In genomic region chr4:61443813-61444510, GRCh38 we compare ENCODE assay signal across 18 cellular contexts.
A peak's percentile ranks its signal among the peaks of the same experiment; 100 is the strongest.
DNase-seq lines count a peak whose midpoint lies in the region; ATAC-seq, FAIRE-seq and TF ChIP-seq lines count a peak whose summit lies in the region.
"Had no signal": no experiment of that assay in that cellular context is flagged by ENCODE, and none has a peak within 500 bp of the region (broad histone marks: within the 10 kb centered on the region; RNA-seq: fewer than 3 reads in every experiment).

No MANE protein-coding gene starts in this region.

- H3K4me3 ChIP-seq in HepG2 (replicated peaks in 1 of 3; ENCODE audit: insufficient read depth in 1 of 3, low read depth in 2 of 3, low read length in 3 of 3) (no peak overlapping the region), right lobe of liver (no peak overlapping the region), brain microvascular endothelial cell (ENCODE audit: low read depth, low read length) (no peak overlapping the region), keratinocyte (ENCODE audit: control insufficient read depth in 2 of 3, extremely low read depth in 1 of 3, insufficient read depth in 2 of 3, low read depth in 1 of 3, low read length in 3 of 3) (peak overlapping the region in 2 of 3 experiments; percentile 15 to 56)
- H3K4me3 ChIP-seq: lung, testis had no signal

- no peaks in the 10 kb centered on the region for H3K36me3 ChIP-seq in HepG2 (replicated peaks in 1 of 2; ENCODE audit: control insufficient read depth in 1 of 2, insufficient read depth in 2 of 2, low read length in 2 of 2)
- H3K36me3 ChIP-seq in right lobe of liver, result no peaks in the 10 kb centered on the region
- H3K36me3 ChIP-seq in brain microvascular endothelial cell (replicated peaks), result no peaks in the 10 kb centered on the region
- no peaks in the 10 kb centered on the region for H3K36me3 ChIP-seq in keratinocyte (ENCODE audit: control insufficient read depth in 2 of 2, extremely low read depth in 1 of 2, insufficient read depth in 2 of 2, low read length in 2 of 2)

- H3K9me1 ChIP-seq in keratinocyte (ENCODE audit: control insufficient read depth, extremely low read depth, insufficient read depth, low read length), result no peaks in the 10 kb centered on the region

- ATAC-seq in HepG2, result no peak
- ATAC-seq in right lobe of liver, result no peak
- ATAC-seq in HG03196 (IDR thresholded peaks at IDR 0.05; ENCODE audit: unreplicated experiment), result no peak
- no peak for ATAC-seq in GM21360 (IDR thresholded peaks at IDR 0.05; ENCODE audit: unreplicated experiment)
- ATAC-seq: activated CD4-positive, alpha-beta T cell treated with anti-CD3 and anti-CD28 coated beads for 36 hours had no signal

- H3K79me2 ChIP-seq in HepG2 (ENCODE audit: insufficient read depth, low read length), result no peaks in the 10 kb centered on the region
- H3K79me2 ChIP-seq in keratinocyte (ENCODE audit: control insufficient read depth, insufficient read depth, low read length), result no peaks in the 10 kb centered on the region

- dilution Hi-C loops in keratinocyte (cut with MboI; ENCODE audit: extremely low pct_ligation_motif_present, low sequenced_read_pairs), result no loop called here

- H3K9me3 ChIP-seq in HepG2 (ENCODE audit: low read length) (no peaks in the 10 kb centered on the region), right lobe of liver (no peaks in the 10 kb centered on the region), keratinocyte (ENCODE audit: control insufficient read depth, low read depth, low read length) (no peaks in the 10 kb centered on the region)
- H3K9me3 ChIP-seq: testis had no signal

- no peak overlapping the region for H3K27ac ChIP-seq in HepG2 (ENCODE audit: extremely low read length, insufficient read depth, low read length)
- H3K27ac ChIP-seq in right lobe of liver, result no peak overlapping the region
- peak overlapping the region; percentile 79 for H3K27ac ChIP-seq in brain microvascular endothelial cell
- H3K27ac ChIP-seq in keratinocyte (ENCODE audit: control insufficient read depth, insufficient read depth, low read length), result peak overlapping the region; percentile 60
- H3K27ac ChIP-seq: testis had no signal

- POLR2A ChIA-PET in HepG2 (lab: Yijun Ruan, JAX), result no interaction called here

- no peak for TF ChIP-seq EP300 in HepG2 (IDR thresholded peaks at IDR 0.05; ENCODE audit: low read depth in 2 of 2, low read length in 2 of 2)
- TF ChIP-seq EP300 in HepG2 (CRISPR knock-in tag; IDR thresholded peaks at IDR 0.05; ENCODE audit: borderline replicate concordance), result no peak

- intact Hi-C loops in HepG2 (cut with micrococcal nuclease; ENCODE audit: unreplicated experiment), result no loop called here
- intact Hi-C loops in right lobe of liver (cut with DNase I), result no loop called here

- H3K4me2 ChIP-seq in HepG2 (ENCODE audit: low read depth, low read length) (no peak overlapping the region), keratinocyte (ENCODE audit: control insufficient read depth, extremely low read depth, insufficient read depth, low read depth, low read length) (peak overlapping the region; percentile 74)

- no TSS peak for BruUV-seq in HepG2 (replicated peaks; lab: Mats Ljungman, UMichigan)

- in situ Hi-C loops in HepG2 (cut with HindIII; ENCODE audit: extremely low pct_ligation_motif_present, low pct_unique_long_range_greater_than_20kb), result no loop called here
- in situ Hi-C loops in brain microvascular endothelial cell (cut with HindIII; ENCODE audit: low pct_ligation_motif_present, low sequenced_read_pairs), result no loop called here

- DNase-seq in HepG2 (ENCODE audit: low spot score) (peak; percentile 7), right lobe of liver (no peak), brain microvascular endothelial cell (peak; percentile 69), keratinocyte (ENCODE audit: low read depth, low spot score) (no peak), iPS-NIHi7 (ENCODE audit: extremely low spot score) (no peak)
- DNase-seq in activated CD8-positive, alpha-beta memory T cell treated with anti-CD3 and anti-CD28 coated beads for 24 hours, result no peak
- DNase-seq: activated CD4-positive, alpha-beta T cell treated with anti-CD3 and anti-CD28 coated beads for 36 hours; activated T-cell treated with anti-CD3 and anti-CD28 coated beads, Interleukin-2, amount 50 U/mL, for 24 hours; amygdala; effector CD4-positive, alpha-beta T cell; HFFc6; NCI-H1092; NCI-H345; T-helper 1 cell; testis had no signal

- H2AFZ ChIP-seq in HepG2 (ENCODE audit: low read length), result no peak overlapping the region
- H2AFZ ChIP-seq in keratinocyte (ENCODE audit: control insufficient read depth, low read length), result peak overlapping the region; percentile 67

- no peak overlapping the region for H3K9ac ChIP-seq in HepG2 (ENCODE audit: insufficient read depth, low read depth, low read length)
- peak overlapping the region; percentile 18 for H3K9ac ChIP-seq in keratinocyte (ENCODE audit: control insufficient read depth, extremely low read depth, insufficient read depth, low read length)

- TF ChIP-seq CTCF in HepG2 (CRISPR knock-in tag; IDR thresholded peaks at IDR 0.05) (no peak), right lobe of liver (IDR thresholded peaks at IDR 0.05) (no peak), brain microvascular endothelial cell (IDR thresholded peaks at IDR 0.05; ENCODE audit: low read depth, low read length, missing control alignments) (no peak), keratinocyte (optimal IDR thresholded peaks at IDR 0.05 in 1 of 3, IDR thresholded peaks at IDR 0.05 in 1 of 3, conservative IDR thresholded peaks at IDR 0.05 in 1 of 3; ENCODE audit: extremely low read depth in 1 of 3, insufficient read depth in 2 of 3, low read length in 3 of 3) (no peak)

- FAIRE-seq in HepG2 (lab: Jason Lieb, UNC) (no peak), keratinocyte (lab: Jason Lieb, UNC) (peak; percentile 82)

- H3K4me1 ChIP-seq in HepG2 (ENCODE audit: insufficient read depth, low read length) (no peaks in the 10 kb centered on the region), right lobe of liver (no peaks in the 10 kb centered on the region), keratinocyte (ENCODE audit: control insufficient read depth, extremely low read depth, insufficient read depth, low read length) (peaks cover 23% of the 10 kb centered on the region)
- H3K4me1 ChIP-seq: testis had no signal

- H4K20me1 ChIP-seq in HepG2 (ENCODE audit: insufficient read depth, low read length), result no peaks in the 10 kb centered on the region
- no peaks in the 10 kb centered on the region for H4K20me1 ChIP-seq in keratinocyte (ENCODE audit: control insufficient read depth, extremely low read depth, insufficient read depth, low read length)

- TF ChIP-seq POLR2A in HepG2 (IDR thresholded peaks at IDR 0.05; ENCODE audit: insufficient read depth in 1 of 2, low read depth in 2 of 2, low read length in 2 of 2) (no peak), right lobe of liver (IDR thresholded peaks at IDR 0.05) (no peak)

- no peaks in the 10 kb centered on the region; a peak in 1 of 5 replicates for H3K27me3 ChIP-seq in HepG2 (ENCODE audit: control insufficient read depth in 1 of 2, insufficient read depth in 2 of 2, low read length in 2 of 2)
- no peaks in the 10 kb centered on the region for H3K27me3 ChIP-seq in right lobe of liver
- H3K27me3 ChIP-seq in brain microvascular endothelial cell (replicated peaks), result no peaks in the 10 kb centered on the region
- no peaks in the 10 kb centered on the region for H3K27me3 ChIP-seq in keratinocyte (ENCODE audit: control insufficient read depth, extremely low read depth, insufficient read depth, low read length)
- H3K27me3 ChIP-seq: testis had no signal

- no peak for TF ChIP-seq RAD21 in HepG2 (CRISPR knock-in tag; IDR thresholded peaks at IDR 0.05)

- WGBS in HepG2 (ENCODE audit: low lambda C conversion rate), result 0% methylated on average over 2 of the region's 2 CpGs
- 42% methylated on average over 2 of the region's 2 CpGs for WGBS in right lobe of liver (ENCODE audit: insufficient coverage, low coverage, low lambda C conversion rate, missing lambda C conversion rate)

- CTCF ChIA-PET in HepG2 (lab: Yijun Ruan, JAX; ENCODE audit: low intra/inter-chr PET ratio, low total read pairs), result no interaction called here

TF ChIP-seq in HepG2, 621 proteins besides CTCF, POLR2A, EP300 and RAD21 (continues in another document):
- TF ChIP-seq ZNF788 (CRISPR knock-in tag; IDR thresholded peaks at IDR 0.05; ENCODE audit: borderline replicate concordance), result no peak
- no peak for TF ChIP-seq ZNF619 (CRISPR knock-in tag; IDR thresholded peaks at IDR 0.05)
- no peak for TF ChIP-seq ZNF609 (CRISPR knock-in tag; IDR thresholded peaks at IDR 0.05; ENCODE audit: borderline replicate concordance)
- no peak for TF ChIP-seq ERF (CRISPR knock-in tag; IDR thresholded peaks at IDR 0.05)

Comparison
In these comparisons a context has a peak if more than half of its experiments do, and no peak if none do; other contexts are left out.
1. DNase-seq: peak in HepG2 (single experiment) and brain microvascular endothelial cell (single experiment); none in right lobe of liver (0 of 3), keratinocyte (single experiment), iPS-NIHi7 (single experiment) and activated CD8-positive, alpha-beta memory T cell treated with anti-CD3 and anti-CD28 coated beads for 24 hours (single experiment).
2. H3K27ac ChIP-seq: peak in brain microvascular endothelial cell (single experiment) and keratinocyte (single experiment); none in HepG2 (single experiment) and right lobe of liver (0 of 3).
3. H3K4me3 ChIP-seq: peak in keratinocyte (2 of 3); none in HepG2 (0 of 3), right lobe of liver (0 of 3) and brain microvascular endothelial cell (single experiment).